Comparison of ENCODE assay signal across 3 cellular contexts in genomic region chr20:58711266-58712051, GRCh38.
TF ChIP-seq lines count a peak whose summit lies in the region.

No MANE protein-coding gene starts in this region.

TF ChIP-seq in SK-N-SH, 30 proteins besides CTCF, POLR2A, EP300 and RAD21 (continues in another document):
- TF ChIP-seq, protein P1, sequence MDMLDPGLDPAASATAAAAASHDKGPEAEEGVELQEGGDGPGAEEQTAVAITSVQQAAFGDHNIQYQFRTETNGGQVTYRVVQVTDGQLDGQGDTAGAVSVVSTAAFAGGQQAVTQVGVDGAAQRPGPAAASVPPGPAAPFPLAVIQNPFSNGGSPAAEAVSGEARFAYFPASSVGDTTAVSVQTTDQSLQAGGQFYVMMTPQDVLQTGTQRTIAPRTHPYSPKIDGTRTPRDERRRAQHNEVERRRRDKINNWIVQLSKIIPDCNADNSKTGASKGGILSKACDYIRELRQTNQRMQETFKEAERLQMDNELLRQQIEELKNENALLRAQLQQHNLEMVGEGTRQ (IDR thresholded peaks at IDR 0.05; ENCODE audit: borderline replicate concordance, low read depth, low read length), result no peak
- TF ChIP-seq TEAD4 (IDR thresholded peaks at IDR 0.05; ENCODE audit: borderline replicate concordance, insufficient read depth) (no peak), SIN3A (IDR thresholded peaks at IDR 0.05; ENCODE audit: borderline replicate concordance, low read depth, low read length) (no peak), TAF1 (IDR thresholded peaks at IDR 0.05; ENCODE audit: borderline replicate concordance, low read depth, low read length) (no peak), PBX3 (IDR thresholded peaks at IDR 0.05) (no peak), ELF1 (IDR thresholded peaks at IDR 0.05) (no peak), JUND (IDR thresholded peaks at IDR 0.05) (no peak), IRF3 (IDR thresholded peaks at IDR 0.05; ENCODE audit: low read depth, low read length) (no peak), GABPA (IDR thresholded peaks at IDR 0.05; ENCODE audit: low read depth) (no peak), MEF2A (IDR thresholded peaks at IDR 0.05; ENCODE audit: borderline replicate concordance, low read depth) (no peak), EZH2phosphoT487 (IDR thresholded peaks at IDR 0.05; ENCODE audit: borderline replicate concordance, low read depth) (no peak), RXRA (IDR thresholded peaks at IDR 0.05; ENCODE audit: borderline replicate concordance, low read depth) (no peak), USF1 (IDR thresholded peaks at IDR 0.05; ENCODE audit: borderline replicate concordance, low read depth) (no peak)
- TF ChIP-seq, protein P2, sequence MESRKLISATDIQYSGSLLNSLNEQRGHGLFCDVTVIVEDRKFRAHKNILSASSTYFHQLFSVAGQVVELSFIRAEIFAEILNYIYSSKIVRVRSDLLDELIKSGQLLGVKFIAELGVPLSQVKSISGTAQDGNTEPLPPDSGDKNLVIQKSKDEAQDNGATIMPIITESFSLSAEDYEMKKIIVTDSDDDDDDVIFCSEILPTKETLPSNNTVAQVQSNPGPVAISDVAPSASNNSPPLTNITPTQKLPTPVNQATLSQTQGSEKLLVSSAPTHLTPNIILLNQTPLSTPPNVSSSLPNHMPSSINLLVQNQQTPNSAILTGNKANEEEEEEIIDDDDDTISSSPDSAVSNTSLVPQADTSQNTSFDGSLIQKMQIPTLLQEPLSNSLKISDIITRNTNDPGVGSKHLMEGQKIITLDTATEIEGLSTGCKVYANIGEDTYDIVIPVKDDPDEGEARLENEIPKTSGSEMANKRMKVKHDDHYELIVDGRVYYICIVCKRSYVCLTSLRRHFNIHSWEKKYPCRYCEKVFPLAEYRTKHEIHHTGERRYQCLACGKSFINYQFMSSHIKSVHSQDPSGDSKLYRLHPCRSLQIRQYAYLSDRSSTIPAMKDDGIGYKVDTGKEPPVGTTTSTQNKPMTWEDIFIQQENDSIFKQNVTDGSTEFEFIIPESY (IDR thresholded peaks at IDR 0.05; ENCODE audit: borderline replicate concordance, low read depth), result no peak

TF ChIP-seq in SK-N-SH treated with all-trans-retinoic acid at 6 μM for 48 hours, 23 proteins besides CTCF, POLR2A, EP300 and RAD21:
- TF ChIP-seq ZFP30 (CRISPR knock-in tag; IDR thresholded peaks at IDR 0.05) (no peak), TCF4 (CRISPR knock-in tag; IDR thresholded peaks at IDR 0.05; ENCODE audit: borderline replicate concordance) (no peak), TSHZ2 (CRISPR knock-in tag; IDR thresholded peaks at IDR 0.05) (no peak), ZC3H10 (CRISPR knock-in tag; IDR thresholded peaks at IDR 0.05) (no peak), TOX (CRISPR knock-in tag; IDR thresholded peaks at IDR 0.05; ENCODE audit: borderline replicate concordance) (no peak), ZNF8 (CRISPR knock-in tag; IDR thresholded peaks at IDR 0.05) (no peak), ARNTL (CRISPR knock-in tag; IDR thresholded peaks at IDR 0.05; ENCODE audit: borderline replicate concordance, low read depth) (no peak), RARB (CRISPR knock-in tag; IDR thresholded peaks at IDR 0.05) (no peak), ZNF70 (CRISPR knock-in tag; IDR thresholded peaks at IDR 0.05) (no peak), CSRNP3 (CRISPR knock-in tag; IDR thresholded peaks at IDR 0.05) (no peak)
- TF ChIP-seq, protein P3, sequence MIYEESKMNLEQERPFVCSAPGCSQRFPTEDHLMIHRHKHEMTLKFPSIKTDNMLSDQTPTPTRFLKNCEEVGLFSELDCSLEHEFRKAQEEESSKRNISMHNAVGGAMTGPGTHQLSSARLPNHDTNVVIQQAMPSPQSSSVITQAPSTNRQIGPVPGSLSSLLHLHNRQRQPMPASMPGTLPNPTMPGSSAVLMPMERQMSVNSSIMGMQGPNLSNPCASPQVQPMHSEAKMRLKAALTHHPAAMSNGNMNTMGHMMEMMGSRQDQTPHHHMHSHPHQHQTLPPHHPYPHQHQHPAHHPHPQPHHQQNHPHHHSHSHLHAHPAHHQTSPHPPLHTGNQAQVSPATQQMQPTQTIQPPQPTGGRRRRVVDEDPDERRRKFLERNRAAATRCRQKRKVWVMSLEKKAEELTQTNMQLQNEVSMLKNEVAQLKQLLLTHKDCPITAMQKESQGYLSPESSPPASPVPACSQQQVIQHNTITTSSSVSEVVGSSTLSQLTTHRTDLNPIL (CRISPR knock-in tag; IDR thresholded peaks at IDR 0.05; ENCODE audit: low read depth), result no peak
TF ChIP-seq in SK-N-SH treated with all-trans-retinoic acid at 6 μM for 48 hours: peak in this region for 0.

TF ChIP-seq in H1, 55 proteins besides CTCF, POLR2A, EP300 and RAD21:
- TF ChIP-seq SIRT6 (IDR thresholded peaks at IDR 0.05; ENCODE audit: low read length), result no peak
- TF ChIP-seq CEBPB (IDR thresholded peaks at IDR 0.05; ENCODE audit: low read depth, low read length), result no peak
